In the genomic region with DNA sequence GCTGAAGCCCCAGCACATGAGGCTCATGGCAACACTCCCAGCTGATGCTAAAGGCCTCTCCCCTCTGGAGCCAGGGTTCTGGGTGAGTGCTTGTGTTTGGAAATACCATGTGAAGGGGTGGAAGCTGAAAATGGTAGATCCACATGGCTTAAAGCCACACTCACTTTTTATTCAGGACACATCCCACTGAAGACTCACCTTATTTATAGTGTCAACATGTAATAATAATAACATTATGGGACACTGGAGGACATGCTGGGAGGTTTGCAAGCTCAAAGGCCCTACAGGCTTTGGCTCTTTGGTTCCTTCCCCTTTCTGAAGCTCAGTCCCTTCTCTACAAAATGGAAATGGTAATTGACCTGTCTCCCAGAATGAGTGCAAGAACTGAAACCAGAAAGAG, we compare ENCODE assay signal across 1 cellular context.
TF ChIP-seq lines count a peak whose summit lies in the region.

No MANE protein-coding gene starts in this region.

TF ChIP-seq in HEK293, 187 proteins besides CTCF, POLR2A, EP300 and RAD21:
- TF ChIP-seq, protein P1, sequence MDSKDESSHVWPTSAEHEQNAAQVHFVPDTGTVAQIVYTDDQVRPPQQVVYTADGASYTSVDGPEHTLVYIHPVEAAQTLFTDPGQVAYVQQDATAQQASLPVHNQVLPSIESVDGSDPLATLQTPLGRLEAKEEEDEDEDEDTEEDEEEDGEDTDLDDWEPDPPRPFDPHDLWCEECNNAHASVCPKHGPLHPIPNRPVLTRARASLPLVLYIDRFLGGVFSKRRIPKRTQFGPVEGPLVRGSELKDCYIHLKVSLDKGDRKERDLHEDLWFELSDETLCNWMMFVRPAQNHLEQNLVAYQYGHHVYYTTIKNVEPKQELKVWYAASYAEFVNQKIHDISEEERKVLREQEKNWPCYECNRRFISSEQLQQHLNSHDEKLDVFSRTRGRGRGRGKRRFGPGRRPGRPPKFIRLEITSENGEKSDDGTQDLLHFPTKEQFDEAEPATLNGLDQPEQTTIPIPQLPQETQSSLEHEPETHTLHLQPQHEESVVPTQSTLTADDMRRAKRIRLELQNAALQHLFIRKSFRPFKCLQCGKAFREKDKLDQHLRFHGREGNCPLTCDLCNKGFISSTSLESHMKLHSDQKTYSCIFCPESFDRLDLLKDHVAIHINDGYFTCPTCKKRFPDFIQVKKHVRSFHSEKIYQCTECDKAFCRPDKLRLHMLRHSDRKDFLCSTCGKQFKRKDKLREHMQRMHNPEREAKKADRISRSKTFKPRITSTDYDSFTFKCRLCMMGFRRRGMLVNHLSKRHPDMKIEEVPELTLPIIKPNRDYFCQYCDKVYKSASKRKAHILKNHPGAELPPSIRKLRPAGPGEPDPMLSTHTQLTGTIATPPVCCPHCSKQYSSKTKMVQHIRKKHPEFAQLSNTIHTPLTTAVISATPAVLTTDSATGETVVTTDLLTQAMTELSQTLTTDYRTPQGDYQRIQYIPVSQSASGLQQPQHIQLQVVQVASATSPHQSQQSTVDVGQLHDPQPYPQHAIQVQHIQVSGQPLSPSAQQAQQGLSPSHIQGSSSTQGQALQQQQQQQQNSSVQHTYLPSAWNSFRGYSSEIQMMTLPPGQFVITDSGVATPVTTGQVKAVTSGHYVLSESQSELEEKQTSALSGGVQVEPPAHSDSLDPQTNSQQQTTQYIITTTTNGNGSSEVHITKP (tag by site-specific recombination; IDR thresholded peaks at IDR 0.05) = peak; percentile 83
- TF ChIP-seq ZNF660 (tag by site-specific recombination; IDR thresholded peaks at IDR 0.05) = no peak
TF ChIP-seq in HEK293: peak in this region for 1.
